ENCODE assay signal across 9 cellular contexts in genomic region chr1:212291505-212292134, GRCh38. TPM values are rescaled to one million over a fixed set of nuclear protein-coding genes. Genes with fewer than 3 reads are reported as not detected.
A peak's percentile ranks its signal among the peaks of the same experiment; 100 is the strongest.
DNase-seq lines count a peak whose midpoint lies in the region; ATAC-seq and TF ChIP-seq lines count a peak whose summit lies in the region.
"Had no signal": no experiment of that assay in that cellular context is flagged by ENCODE, and none has a peak within 500 bp of the region (broad histone marks: within the 10 kb centered on the region; RNA-seq: fewer than 3 reads in every experiment).

No MANE protein-coding gene starts in this region.

- POLR2A ChIA-PET in activated naive CD8-positive, alpha-beta T cell treated with anti-CD3 and anti-CD28 coated beads, Interleukin-2, amount 10 ng/mL, durations not matched to agents 7 days and 5 days (lab: Charles Lee): interaction anchor here (1.0 kb wide), 1 partner anchor 222 kb away, joined by 3 read pairs; no protein-coding TSS in a partner anchor

- no peaks in the 10 kb centered on the region for H3K9me3 ChIP-seq in iPS-20b (ENCODE audit: insufficient read depth, low read depth, low read length)
- no peaks in the 10 kb centered on the region for H3K9me3 ChIP-seq in tibial artery

- H3K27ac ChIP-seq in iPS-20b (ENCODE audit: low read length) (no peak overlapping the region), tibial artery (peak overlapping the region in 1 of 2 donors; percentile 29)

- intact Hi-C loops in CD14-positive monocyte (cut with micrococcal nuclease): loop anchor here in 1 of 2 donors (5.0 kb wide), 1 partner anchor 229 kb away; no protein-coding TSS in a partner anchor
- intact Hi-C loops in tibial artery (cut with DNase I; ENCODE audit: low total_unique reads): loop anchor here (5.0 kb wide), 2 partner anchors 161 to 219 kb away; no protein-coding TSS in a partner anchor

- H3K27me3 ChIP-seq in iPS-20b (ENCODE audit: insufficient read depth, low read length): no peaks in the 10 kb centered on the region
- no peaks in the 10 kb centered on the region for H3K27me3 ChIP-seq in tibial artery

- no peaks in the 10 kb centered on the region for H3K27me3 Mint-ChIP-seq in CD14-positive monocyte (ENCODE audit: low read depth in 3 of 3)
- H3K27me3 Mint-ChIP-seq in activated naive CD8-positive, alpha-beta T cell treated with anti-CD3 and anti-CD28 coated beads, Interleukin-2, amount 10 ng/mL, durations not matched to agents 7 days and 5 days: no peaks in the 10 kb centered on the region

- H3K4me3 Mint-ChIP-seq in CD14-positive monocyte: peak overlapping the region in 1 of 2 donors; percentile 54
- peak overlapping the region; percentile 39 for H3K4me3 Mint-ChIP-seq in activated naive CD8-positive, alpha-beta T cell treated with anti-CD3 and anti-CD28 coated beads, Interleukin-2, amount 10 ng/mL, durations not matched to agents 7 days and 5 days

- ATAC-seq in GM18868 (IDR thresholded peaks at IDR 0.05; ENCODE audit: unreplicated experiment) (peak; percentile 62), HG03354 (IDR thresholded peaks at IDR 0.05; ENCODE audit: poor library complexity, severe bottlenecking, unreplicated experiment) (peak; percentile 83)
- ATAC-seq in activated naive CD8-positive, alpha-beta T cell treated with anti-CD3 and anti-CD28 coated beads, Interleukin-2, amount 10 ng/mL, durations not matched to agents 7 days and 5 days (ENCODE audit: low read depth): peak; percentile 76

- TF ChIP-seq CTCF in CD14-positive monocyte (IDR thresholded peaks at IDR 0.05): peak; percentile 74
- TF ChIP-seq CTCF in tibial artery (IDR thresholded peaks at IDR 0.05): peak; percentile 27 to 43

- H3K36me3 ChIP-seq in iPS-20b (ENCODE audit: insufficient read depth, low read depth, low read length) (no peaks in the 10 kb centered on the region), tibial artery (no peaks in the 10 kb centered on the region)

- no peaks in the 10 kb centered on the region for H3K9me3 Mint-ChIP-seq in CD14-positive monocyte
- no peaks in the 10 kb centered on the region for H3K9me3 Mint-ChIP-seq in activated naive CD8-positive, alpha-beta T cell treated with anti-CD3 and anti-CD28 coated beads, Interleukin-2, amount 10 ng/mL, durations not matched to agents 7 days and 5 days

- peaks cover 77% of the 10 kb centered on the region for H3K4me1 Mint-ChIP-seq in CD14-positive monocyte
- H3K4me1 Mint-ChIP-seq in activated naive CD8-positive, alpha-beta T cell treated with anti-CD3 and anti-CD28 coated beads, Interleukin-2, amount 10 ng/mL, durations not matched to agents 7 days and 5 days: peaks cover 52% of the 10 kb centered on the region

- H3K9ac ChIP-seq in iPS-20b (ENCODE audit: low read depth, low read length): peak overlapping the region; percentile 50; the same call in 1 of the 2 replicates

- DNase-seq in CD14-positive monocyte (ENCODE audit: low spot score): no peak
- peak; percentile 22 for DNase-seq in NCI-H510A (lab: John Stamatoyannopoulos, UW)
- DNase-seq in activated naive CD8-positive, alpha-beta T cell treated with anti-CD3 and anti-CD28 coated beads, Interleukin-2, amount 10 ng/mL, durations not matched to agents 7 days and 5 days: no peak
- no peak for DNase-seq in tibial artery
- DNase-seq in activated CD8-positive, alpha-beta memory T cell treated with anti-CD3 and anti-CD28 coated beads, Interleukin-2, amount 50 U/mL, for 4 hours: no peak

- peaks cover 15 to 22% of the 10 kb centered on the region in 2 donors for H3K36me3 Mint-ChIP-seq in CD14-positive monocyte
- peaks cover 13% of the 10 kb centered on the region for H3K36me3 Mint-ChIP-seq in activated naive CD8-positive, alpha-beta T cell treated with anti-CD3 and anti-CD28 coated beads, Interleukin-2, amount 10 ng/mL, durations not matched to agents 7 days and 5 days

- H3K4me1 ChIP-seq in iPS-20b (ENCODE audit: insufficient read depth, low read length): peaks cover 31% of the 10 kb centered on the region; the same call in 1 of the 2 replicates
- H3K4me1 ChIP-seq in tibial artery: peaks cover 0 to 71% (median 45%) of the 10 kb centered on the region in 4 donors

- H3K4me3 ChIP-seq in iPS-20b (ENCODE audit: low read length) (no peak overlapping the region), tibial artery (no peak overlapping the region)
- H3K4me3 ChIP-seq: skin epidermis had no signal

- H3K27ac Mint-ChIP-seq in CD14-positive monocyte: peak overlapping the region in 6 of 7 donors; percentile 12 to 82 (median 50)
- H3K27ac Mint-ChIP-seq in activated naive CD8-positive, alpha-beta T cell treated with anti-CD3 and anti-CD28 coated beads, Interleukin-2, amount 10 ng/mL, durations not matched to agents 7 days and 5 days: peak overlapping the region; percentile 22

RNA-seq across cellular contexts. Expression of gene PPP2R5A, which starts 6.4 kb away (rescaled TPM):
- polyA plus RNA-seq in CD14-positive monocyte: 10 to 100 TPM; 28.1 to 31.1 TPM
- 10 to 100 TPM; 58.8 to 60.0 TPM for total RNA-seq in activated naive CD8-positive, alpha-beta T cell treated with anti-CD3 and anti-CD28 coated beads, Interleukin-2, amount 10 ng/mL, durations not matched to agents 7 days and 5 days
